ENCODE assay signal across 17 cellular contexts in the genomic region with DNA sequence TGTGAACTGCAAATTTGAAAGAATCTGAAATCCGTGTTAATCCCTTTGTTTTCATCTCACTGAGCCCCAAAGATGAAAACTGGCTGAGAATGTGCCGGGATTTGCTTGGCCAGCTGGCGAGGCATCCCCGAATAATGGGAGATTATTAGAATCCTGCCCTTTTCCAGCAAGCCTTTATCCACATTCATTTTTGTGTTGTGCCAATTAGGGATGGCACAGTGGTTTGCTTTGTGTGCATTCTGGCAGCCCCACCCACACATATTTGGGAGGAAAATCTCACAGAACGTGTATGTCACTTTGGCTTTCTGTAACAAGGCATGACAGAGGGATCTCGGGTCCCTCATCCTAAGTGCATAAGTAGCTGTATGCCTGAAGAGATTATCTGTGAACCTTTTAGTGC.
DNase-seq lines count a peak whose midpoint lies in the region; ATAC-seq and TF ChIP-seq lines count a peak whose summit lies in the region.
"Had no signal": no experiment of that assay in that cellular context is flagged by ENCODE, and none has a peak within 500 bp of the region (broad histone marks: within the 10 kb centered on the region; RNA-seq: fewer than 3 reads in every experiment).

No MANE protein-coding gene starts in this region.

- DNase-seq in D341Med (ENCODE audit: low spot score), result peak; percentile 46
- peak in 39 of 61 donors; percentile 1 to 45 (median 20) for DNase-seq in caudate nucleus (lab: John Stamatoyannopoulos, UW)
- DNase-seq in putamen (ENCODE audit: low spot score), result peak; percentile 74
- no peak for DNase-seq in right atrium auricular region (ENCODE audit: low spot score)
- no peak for DNase-seq in NCI-H510A (lab: John Stamatoyannopoulos, UW)
- no peak for DNase-seq in vagina (ENCODE audit: extremely low spot score in 2 of 2)
- DNase-seq: CD8-positive, alpha-beta T cell; DND-41; KG1; NCI-H1048; NCI-H2227 treated with DMSO at 0.1 percent for 48 hours; NCI-H526; SHP77 treated with DMSO at 0.1 percent for 48 hours had no signal

- TF ChIP-seq CTCF in right atrium auricular region (IDR thresholded peaks at IDR 0.05) (no peak), vagina (IDR thresholded peaks at IDR 0.05) (no peak)

- H3K36me3 ChIP-seq in right atrium auricular region (no peaks in the 10 kb centered on the region), vagina (no peaks in the 10 kb centered on the region)
- H3K36me3 ChIP-seq: BLaER1 had no signal

- H3K4me1 ChIP-seq in right atrium auricular region (no peaks in the 10 kb centered on the region), vagina (no peaks in the 10 kb centered on the region)
- H3K4me1 ChIP-seq: BLaER1 had no signal

- TF ChIP-seq POLR2A in vagina (IDR thresholded peaks at IDR 0.05), result no peak

- H3K27ac ChIP-seq in caudate nucleus (ENCODE audit: low read depth, low read length), result peak overlapping the region; percentile 67
- peak overlapping the region; percentile 64 for H3K27ac ChIP-seq in layer of hippocampus (ENCODE audit: low read depth, low read length)
- H3K27ac ChIP-seq in right atrium auricular region, result no peak overlapping the region
- no peak overlapping the region for H3K27ac ChIP-seq in vagina
- H3K27ac ChIP-seq: BLaER1 had no signal

- no peaks in the 10 kb centered on the region for H3K9me3 ChIP-seq in right atrium auricular region
- no peaks in the 10 kb centered on the region for H3K9me3 ChIP-seq in vagina
- H3K9me3 ChIP-seq: BLaER1 had no signal

- no peak for ATAC-seq in GM18498 (IDR thresholded peaks at IDR 0.05; ENCODE audit: unreplicated experiment)
- ATAC-seq: CD8-positive, alpha-beta T cell; HepG2 had no signal

- H3K27me3 ChIP-seq in layer of hippocampus (ENCODE audit: control insufficient read depth, insufficient read depth, low read length), result no peaks in the 10 kb centered on the region
- no peaks in the 10 kb centered on the region for H3K27me3 ChIP-seq in right atrium auricular region
- H3K27me3 ChIP-seq in vagina, result no peaks in the 10 kb centered on the region
- H3K27me3 ChIP-seq: BLaER1 had no signal

- intact Hi-C loops in vagina (cut with DNase I), result no loop called here

- no peak overlapping the region for H3K4me3 ChIP-seq in right atrium auricular region
- H3K4me3 ChIP-seq in vagina, result no peak overlapping the region
- H3K4me3 ChIP-seq: BLaER1 had no signal

Comparison
In these comparisons a context has a peak if more than half of its experiments do, and no peak if none do; other contexts are left out.
1. DNase-seq: peak in D341Med (single experiment), caudate nucleus (39 of 61) and putamen (single experiment); none in right atrium auricular region (single experiment), NCI-H510A (single experiment) and vagina (0 of 2).
2. H3K27ac ChIP-seq: peak in caudate nucleus (single experiment) and layer of hippocampus (single experiment); none in right atrium auricular region (0 of 2) and vagina (single experiment).